Comparison of ENCODE assay signal across 28 cellular contexts in genomic region chr10:107485019-107485418, GRCh38.
"Had no signal": no experiment of that assay in that cellular context is flagged by ENCODE, and none has a peak within 500 bp of the region (broad histone marks: within the 10 kb centered on the region; RNA-seq: fewer than 3 reads in every experiment).

No MANE protein-coding gene starts in this region.

- H3K4me2 ChIP-seq: neural progenitor cell had no signal

- H3K36me3 ChIP-seq: neural progenitor cell, ovary, right lobe of liver, sigmoid colon, stomach, thoracic aorta, thyroid gland, tibial nerve, upper lobe of left lung, vagina had no signal

- H3K4me3 ChIP-seq: neural progenitor cell, ovary, psoas muscle, right lobe of liver, sigmoid colon, stomach, thoracic aorta, thyroid gland, tibial nerve, upper lobe of left lung, vagina had no signal

- H3K4me1 Mint-ChIP-seq: natural killer cell; nephron; stimulated activated effector memory CD8-positive, alpha-beta T cell treated with anti-CD3 and anti-CD28 coated beads, Interleukin-12 subunit alpha, Interleukin-12 subunit beta, amount 100 ng/mL, for 72 hours had no signal

- H3K27me3 ChIP-seq: neural progenitor cell, ovary, right lobe of liver, sigmoid colon, stomach, thyroid gland, tibial nerve, upper lobe of left lung, vagina had no signal

- H3K79me2 ChIP-seq: parathyroid adenoma had no signal

- H3K36me3 Mint-ChIP-seq: natural killer cell; neural progenitor cell; stimulated activated effector memory CD8-positive, alpha-beta T cell treated with anti-CD3 and anti-CD28 coated beads, Interleukin-12 subunit alpha, Interleukin-12 subunit beta, amount 100 ng/mL, for 72 hours; stimulated activated naive B cell treated with anti-CD40 and anti-IgM and Interleukin-4, amounts not matched to agents 10 μg/mL and 1 μg/mL and 100 μg/mL, for 72 hours had no signal

- H3K9me3 ChIP-seq: ovary, psoas muscle, right lobe of liver, sigmoid colon, stomach, thoracic aorta, thyroid gland, tibial nerve, upper lobe of left lung, vagina had no signal

- ATAC-seq: natural killer cell; psoas muscle; right cardiac atrium; right lobe of liver; stimulated activated effector memory CD8-positive, alpha-beta T cell treated with anti-CD3 and anti-CD28 coated beads, Interleukin-12 subunit alpha, Interleukin-12 subunit beta, amount 100 ng/mL, for 72 hours; stimulated activated naive B cell treated with anti-CD40 and anti-IgM and Interleukin-4, amounts not matched to agents 10 μg/mL and 1 μg/mL and 100 μg/mL, for 72 hours had no signal

- H3K9ac ChIP-seq: neural progenitor cell, parathyroid adenoma had no signal

- H3K27ac ChIP-seq: neural progenitor cell, ovary, parathyroid adenoma, psoas muscle, right lobe of liver, sigmoid colon, stomach, thoracic aorta, thyroid gland, tibial nerve, upper lobe of left lung, vagina had no signal

- H3K4me3 Mint-ChIP-seq: natural killer cell; nephron; neural progenitor cell; stimulated activated effector memory CD8-positive, alpha-beta T cell treated with anti-CD3 and anti-CD28 coated beads, Interleukin-12 subunit alpha, Interleukin-12 subunit beta, amount 100 ng/mL, for 72 hours; stimulated activated naive B cell treated with anti-CD40 and anti-IgM and Interleukin-4, amounts not matched to agents 10 μg/mL and 1 μg/mL and 100 μg/mL, for 72 hours; stimulated activated naive CD8-positive, alpha-beta T cell treated with anti-CD3 and anti-CD28 coated beads, Interleukin-15, Interleukin-2, amounts not matched to agents 100 ng/mL and 50 ng/mL, for 24 hours had no signal

- H3K4me1 ChIP-seq: neural progenitor cell, parathyroid adenoma, psoas muscle, right lobe of liver, sigmoid colon, stomach, thyroid gland, tibial nerve, upper lobe of left lung, vagina had no signal

- H3K9me3 Mint-ChIP-seq: nephron had no signal

- H2AFZ ChIP-seq: neural progenitor cell, parathyroid adenoma had no signal

- DNase-seq: natural killer cell; occipital lobe; ovary; posterior cingulate gyrus; psoas muscle; right cardiac atrium; right lobe of liver; sigmoid colon; small intestine; stimulated activated CD4-positive, alpha-beta T cell treated with anti-CD3 and anti-CD28 coated beads, Interleukin-15, amount 100 ng/mL, for 24 hours; stimulated activated CD4-positive, alpha-beta T cell treated with anti-CD3 and anti-CD28 coated beads, Interleukin-2, amount 100 ng/mL, for 24 hours; stimulated activated CD4-positive, alpha-beta T cell treated with anti-CD3 and anti-CD28 coated beads, Interleukin-2, amount 100 ng/mL, for 48 hours; stimulated activated CD4-positive, alpha-beta T cell treated with anti-CD3 and anti-CD28 coated beads, Interleukin-4, amount 100 ng/mL, for 24 hours; stimulated activated naive B cell treated with anti-CD40 and anti-IgM and Interleukin-4, amounts not matched to agents 10 μg/mL and 1 μg/mL and 100 μg/mL, for 72 hours; stimulated activated naive CD4-positive, alpha-beta T cell treated with Interleukin-2 at 50 U/mL for 16 hours; stomach; thyroid gland; trophoblast cell; upper lobe of left lung had no signal

- H3K27ac Mint-ChIP-seq: natural killer cell; nephron; neural progenitor cell; progenitor cell of endocrine pancreas; stimulated activated effector memory CD8-positive, alpha-beta T cell treated with anti-CD3 and anti-CD28 coated beads, Interleukin-12 subunit alpha, Interleukin-12 subunit beta, amount 100 ng/mL, for 72 hours; stimulated activated naive B cell treated with anti-CD40 and anti-IgM and Interleukin-4, amounts not matched to agents 10 μg/mL and 1 μg/mL and 100 μg/mL, for 72 hours; stimulated activated naive CD8-positive, alpha-beta T cell treated with anti-CD3 and anti-CD28 coated beads, Interleukin-15, Interleukin-2, amounts not matched to agents 100 ng/mL and 50 ng/mL, for 24 hours had no signal

- H3K27me3 Mint-ChIP-seq: progenitor cell of endocrine pancreas; stimulated activated naive B cell treated with anti-CD40 and anti-IgM and Interleukin-4, amounts not matched to agents 10 μg/mL and 1 μg/mL and 100 μg/mL, for 72 hours; stimulated activated naive CD8-positive, alpha-beta T cell treated with anti-CD3 and anti-CD28 coated beads, Interleukin-15, Interleukin-2, amounts not matched to agents 100 ng/mL and 50 ng/mL, for 24 hours had no signal
